20 cellular contexts compared by ENCODE assay signal in genomic region chr6:33304216-33304615, GRCh38.
"Had no signal": no experiment of that assay in that cellular context is flagged by ENCODE, and none has a peak within 500 bp of the region (broad histone marks: within the 10 kb centered on the region; RNA-seq: fewer than 3 reads in every experiment).

No MANE protein-coding gene starts in this region.

- H3K27ac ChIP-seq: body of pancreas, cardiac muscle cell, foreskin keratinocyte, lower lobe of right lung, ovary, prostate gland, thyroid gland, upper lobe of right lung had no signal

- H3K4me3 Mint-ChIP-seq: activated CD8-positive, alpha-beta memory T cell treated with anti-CD3 and anti-CD28 coated beads, Interleukin-2, amount 10 ng/mL, durations not matched to agents 7 days and 5 days; activated CD8-positive, alpha-beta T cell treated with anti-CD3 and anti-CD28 coated beads for 36 hours; stimulated activated naive CD8-positive, alpha-beta T cell treated with anti-CD3 and anti-CD28 coated beads, Interleukin-15, Interleukin-2, amounts not matched to agents 100 ng/mL and 50 ng/mL, for 24 hours; T-cell had no signal

- H3K27me3 ChIP-seq: body of pancreas, cardiac muscle cell, foreskin keratinocyte, ovary, spleen, thyroid gland, upper lobe of right lung had no signal

- H3K4me1 ChIP-seq: foreskin keratinocyte, prostate gland had no signal

- DNase-seq: activated CD4-positive, alpha-beta T cell treated with anti-CD3 and anti-CD28 coated beads for 4 hours; activated CD8-positive, alpha-beta memory T cell treated with anti-CD3 and anti-CD28 coated beads, Interleukin-2, amount 10 ng/mL, durations not matched to agents 7 days and 5 days; activated CD8-positive, alpha-beta T cell treated with anti-CD3 and anti-CD28 coated beads for 36 hours; activated naive CD4-positive, alpha-beta T cell; anterior cingulate cortex; body of pancreas; foreskin keratinocyte; lower lobe of right lung; naive B cell; ovary; spleen; stimulated activated CD4-positive, alpha-beta T cell treated with anti-CD3 and anti-CD28 coated beads, Interleukin-4, amount 100 ng/mL, for 1 hour; T-cell; thyroid gland; upper lobe of right lung had no signal

- H3K36me3 ChIP-seq: cardiac muscle cell, ovary had no signal

- H3K4me3 ChIP-seq: body of pancreas, cardiac muscle cell, lower lobe of right lung, ovary, prostate gland, spleen, thyroid gland, upper lobe of right lung had no signal

- H3K27me3 Mint-ChIP-seq: activated CD8-positive, alpha-beta memory T cell treated with anti-CD3 and anti-CD28 coated beads, Interleukin-2, amount 10 ng/mL, durations not matched to agents 7 days and 5 days; activated CD8-positive, alpha-beta T cell treated with anti-CD3 and anti-CD28 coated beads for 36 hours; naive B cell; stimulated activated naive CD8-positive, alpha-beta T cell treated with anti-CD3 and anti-CD28 coated beads, Interleukin-15, Interleukin-2, amounts not matched to agents 100 ng/mL and 50 ng/mL, for 24 hours; T-cell had no signal

- H3K9me3 Mint-ChIP-seq: activated CD8-positive, alpha-beta T cell treated with anti-CD3 and anti-CD28 coated beads for 36 hours; activated T-helper 2 cell treated with anti-CD3 and anti-CD28 coated beads, Interferon-gamma antibody, Interleukin-2, Interleukin-4, amounts not matched to agents 10 μg/mL and 5 μg/mL and 100 μg/mL, durations not matched to agents 14 hours and 24 hours and 36 hours; stimulated activated naive CD8-positive, alpha-beta T cell treated with anti-CD3 and anti-CD28 coated beads, Interleukin-15, Interleukin-2, amounts not matched to agents 100 ng/mL and 50 ng/mL, for 24 hours; T-cell had no signal

- ATAC-seq: activated CD8-positive, alpha-beta memory T cell treated with anti-CD3 and anti-CD28 coated beads, Interleukin-2, amount 10 ng/mL, durations not matched to agents 7 days and 5 days; activated CD8-positive, alpha-beta T cell treated with anti-CD3 and anti-CD28 coated beads for 36 hours; body of pancreas; foreskin keratinocyte; left lobe of liver; lower lobe of right lung; T-cell; upper lobe of right lung had no signal

- H3K9me3 ChIP-seq: body of pancreas, lower lobe of right lung, ovary, prostate gland, spleen, thyroid gland, upper lobe of right lung had no signal
